In the genomic region with DNA sequence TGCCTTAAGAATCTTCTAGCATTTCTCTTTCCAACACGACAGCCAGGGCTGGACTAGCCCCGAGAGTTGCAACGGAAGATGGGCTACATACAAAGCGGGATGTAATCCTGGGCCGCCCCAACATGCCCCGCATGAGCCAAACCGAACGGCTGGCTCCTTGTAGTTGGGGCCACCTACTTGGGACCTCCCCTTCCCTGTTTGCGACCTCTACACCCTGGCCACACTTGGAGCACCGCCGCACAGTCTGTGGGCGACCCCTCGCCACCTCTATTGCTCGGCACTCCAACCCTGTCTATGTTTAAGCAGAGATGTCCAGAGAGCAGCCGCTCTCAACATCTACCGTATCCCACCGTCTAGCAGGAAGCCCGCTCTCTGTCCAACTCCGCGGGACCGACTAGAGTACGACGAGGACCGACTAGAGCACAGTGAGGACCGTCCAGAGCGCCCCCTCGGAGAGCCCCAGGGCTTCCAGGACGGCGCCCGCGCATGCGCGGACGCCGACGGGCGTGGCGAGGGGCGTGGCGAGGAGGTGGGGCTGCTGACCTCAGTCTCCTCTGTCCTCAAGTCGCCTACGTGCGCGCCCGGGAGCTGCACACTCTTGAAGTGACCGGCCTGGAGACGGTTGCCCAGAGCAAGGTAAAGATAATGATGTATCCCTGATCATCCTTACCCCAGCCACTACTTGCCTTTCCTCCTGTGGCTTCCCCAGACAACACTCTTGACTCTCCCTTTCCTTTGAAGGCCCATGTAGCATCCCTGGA, we compare ENCODE assay signal across 8 cellular contexts. TPM values are rescaled to one million over a fixed set of nuclear protein-coding genes. Genes with fewer than 3 reads are reported as not detected.
DNase-seq lines count a peak whose midpoint lies in the region; ATAC-seq and TF ChIP-seq lines count a peak whose summit lies in the region.

No MANE protein-coding gene starts in this region.

- no peaks in the 10 kb centered on the region for H3K36me3 ChIP-seq in HUES6 (ENCODE audit: control insufficient read depth, insufficient read depth, low read length)
- no peaks in the 10 kb centered on the region for H3K36me3 ChIP-seq in RWPE2 (ENCODE audit: low read depth)
- H3K36me3 ChIP-seq in thoracic aorta, result no peaks in the 10 kb centered on the region

- peak; percentile 32 for TF ChIP-seq CTCF in RWPE2 (IDR thresholded peaks at IDR 0.05; ENCODE audit: poor library complexity, severe bottlenecking)
- TF ChIP-seq CTCF in osteocyte (IDR thresholded peaks at IDR 0.05), result no peak
- TF ChIP-seq CTCF in thoracic aorta (IDR thresholded peaks at IDR 0.05), result no peak

- peak overlapping the region; percentile 48 for H3K4me3 Mint-ChIP-seq in osteocyte (ENCODE audit: unreplicated experiment)

- H3K9me3 ChIP-seq in HUES6 (ENCODE audit: control insufficient read depth, insufficient read depth, low read depth, low read length) (peaks cover 7% of the 10 kb centered on the region), RWPE2 (ENCODE audit: severe bottlenecking) (no peaks in the 10 kb centered on the region), thoracic aorta (no peaks in the 10 kb centered on the region)

- H3K27me3 ChIP-seq in HUES6 (ENCODE audit: control insufficient read depth, insufficient read depth, low read length) (peaks cover 54% of the 10 kb centered on the region), RWPE2 (ENCODE audit: insufficient read depth, poor library complexity, severe bottlenecking) (no peaks in the 10 kb centered on the region), thoracic aorta (replicated peaks; ENCODE audit: insufficient read depth) (no peaks in the 10 kb centered on the region)

- peaks cover 2% of the 10 kb centered on the region for H3K36me3 Mint-ChIP-seq in osteocyte (ENCODE audit: unreplicated experiment)

- no peak overlapping the region for H3K9ac ChIP-seq in HUES6 (ENCODE audit: low read length)

- H3K27ac ChIP-seq in HUES6 (ENCODE audit: low read depth, low read length) (no peak overlapping the region), RWPE2 (ENCODE audit: poor library complexity, severe bottlenecking) (peak overlapping the region; percentile 58), thoracic aorta (peak overlapping the region; percentile 84 to 85)

- DNase-seq in Caki2 (ENCODE audit: low read depth), result peak; percentile 91
- peak; percentile 81 for DNase-seq in RWPE2 (ENCODE audit: low spot score)
- DNase-seq in activated naive CD4-positive, alpha-beta T cell treated with Interleukin-2 at 50 U/mL for 16 hours, result peak; percentile 86
- peak; percentile 96 for DNase-seq in germinal center (ENCODE audit: low spot score)
- DNase-seq in osteocyte (ENCODE audit: extremely low spot score, unreplicated experiment), result no peak
- peak; percentile 64 for DNase-seq in thoracic aorta (ENCODE audit: low spot score)

- H3K4me3 ChIP-seq in HUES6 (ENCODE audit: low read depth, low read length), result peak overlapping the region; percentile 47
- peak overlapping the region; percentile 43 for H3K4me3 ChIP-seq in RWPE2 (ENCODE audit: severe bottlenecking)
- peak overlapping the region; percentile 71 for H3K4me3 ChIP-seq in thoracic aorta

- H3K9me3 Mint-ChIP-seq in osteocyte (ENCODE audit: unreplicated experiment), result no peaks in the 10 kb centered on the region

- peaks cover 37% of the 10 kb centered on the region for H3K4me1 Mint-ChIP-seq in osteocyte (ENCODE audit: unreplicated experiment)

- peak; percentile 95 for ATAC-seq in GM19463 (IDR thresholded peaks at IDR 0.05; ENCODE audit: unreplicated experiment)
- ATAC-seq in RWPE2 (ENCODE audit: low read depth), result peak; percentile 55
- peak; percentile 73 for ATAC-seq in thoracic aorta (ENCODE audit: insufficient number of reproducible peaks, low FRiP score, low read depth)

- H3K4me1 ChIP-seq in HUES6 (ENCODE audit: control insufficient read depth, insufficient read depth, low read length), result peaks cover 4% of the 10 kb centered on the region
- H3K4me1 ChIP-seq in RWPE2 (ENCODE audit: insufficient read depth, poor library complexity, severe bottlenecking), result peaks cover 21% of the 10 kb centered on the region
- H3K4me1 ChIP-seq in thoracic aorta (ENCODE audit: control insufficient read depth in 1 of 2, low read depth in 2 of 2), result peaks cover 15 to 25% of the 10 kb centered on the region in 2 donors

- H3K27me3 Mint-ChIP-seq in osteocyte (ENCODE audit: unreplicated experiment), result no peaks in the 10 kb centered on the region

- H3K27ac Mint-ChIP-seq in osteocyte (ENCODE audit: unreplicated experiment), result peak overlapping the region; percentile 96

- in situ Hi-C loops in Caki2 (cut with HindIII; ENCODE audit: low pct_unique_long_range_greater_than_20kb, low sequenced_read_pairs), result no loop called here

RNA-seq across cellular contexts. Expression of gene NEAT1, which starts 32.3 kb away (rescaled TPM):
- total RNA-seq in Caki2 (2014; rRNA removed; shearing (Covaris generic); ENCODE audit: low replicate concordance), result 2.3 and 8.7 TPM in 2 replicates
- total RNA-seq in osteocyte (300 and 534 TPM in 2 replicates), thoracic aorta (1,000 to 10,000 TPM in 1 of 2 donors, 100 to 1,000 TPM in 1; 848 to 1,659 TPM)

RNA-seq across cellular contexts. Expression of gene MALAT1, which starts 44.0 kb away (rescaled TPM):
- total RNA-seq in Caki2 (2014; rRNA removed; shearing (Covaris generic); ENCODE audit: low replicate concordance), result 107 and 234 TPM in 2 replicates
- 11,843 and 16,538 TPM in 2 replicates for total RNA-seq in osteocyte
- over 10,000 TPM; 20,776 to 38,952 TPM for total RNA-seq in thoracic aorta

Comparison
In these comparisons a context has a peak if more than half of its experiments do, and no peak if none do; other contexts are left out.
1. RNA of gene NEAT1, which starts 32.3 kb away (total RNA-seq): 848 to 1,659 TPM in thoracic aorta and 300 to 534 TPM in osteocyte; 2.3 to 8.7 TPM in Caki2; every median in the first group is over 10 times any median in the second.
2. RNA of gene MALAT1, which starts 44.0 kb away (total RNA-seq): 20,776 to 38,952 TPM in thoracic aorta and 11,843 to 16,538 TPM in osteocyte; 107 to 234 TPM in Caki2; every median in the first group is over 10 times any median in the second.
3. Peak in every context shown above with its lines, with median percentiles within 50 percentile points of each other: ATAC-seq and H3K4me3 ChIP-seq.